9 cellular contexts compared by ENCODE assay signal in the genomic region with DNA sequence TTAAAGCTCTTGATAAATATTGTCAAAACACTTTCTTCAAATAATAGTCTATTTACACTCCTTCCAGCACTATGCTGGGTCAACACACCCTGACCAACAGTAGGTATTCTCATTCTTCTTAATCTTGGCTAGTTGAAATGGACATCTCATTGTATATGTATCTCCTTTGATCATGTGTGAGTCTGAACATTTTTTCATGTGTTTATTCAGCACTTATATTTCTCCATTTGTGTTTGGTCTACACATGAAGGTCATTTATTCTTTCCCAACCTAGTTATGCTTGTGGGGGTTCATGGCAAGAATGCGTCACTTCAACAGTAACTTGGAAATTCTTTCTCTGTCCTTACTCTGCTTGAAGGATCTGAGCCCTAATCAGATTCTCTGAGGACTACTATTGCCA.
"Had no signal": no experiment of that assay in that cellular context is flagged by ENCODE, and none has a peak within 500 bp of the region (broad histone marks: within the 10 kb centered on the region; RNA-seq: fewer than 3 reads in every experiment).

No MANE protein-coding gene starts in this region.

- ATAC-seq: K562 had no signal

- H3K4me3 Mint-ChIP-seq: H9 had no signal

- H3K4me1 Mint-ChIP-seq: H9 had no signal

- H3K27ac ChIP-seq: GM23248, HL-60 had no signal

- H3K4me3 ChIP-seq: GM23248, K562 had no signal

- DNase-seq: GM23248, H9, HCEC 1CT, IMR-90, KG1 had no signal

- H2AFZ ChIP-seq: GM23248 had no signal

- H3K9ac ChIP-seq: GM23248 had no signal

- FAIRE-seq: H1, H54 had no signal

- H3K27ac Mint-ChIP-seq: H9 had no signal
